ENCODE assay signal across 8 cellular contexts in the genomic region with DNA sequence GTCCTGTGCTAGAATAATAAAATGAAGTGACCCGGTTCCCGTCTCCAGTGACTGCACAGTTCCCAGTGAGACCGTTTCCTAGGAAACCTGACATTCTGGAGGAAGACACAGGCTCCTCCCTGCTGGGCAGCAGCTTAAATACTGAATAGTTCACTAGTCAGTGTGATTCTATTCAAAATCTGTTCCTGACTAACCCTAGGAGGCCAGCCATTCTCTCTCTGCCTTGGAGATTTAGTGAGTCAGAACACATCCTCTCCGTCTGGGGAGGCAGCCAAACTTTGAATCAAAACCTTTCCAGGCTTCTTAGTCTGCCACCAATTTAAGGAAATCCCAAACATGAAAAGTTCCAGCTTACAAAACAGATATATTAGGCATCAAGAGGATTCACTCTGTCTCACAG. TPM values are rescaled to one million over a fixed set of nuclear protein-coding genes. Genes with fewer than 3 reads are reported as not detected.
DNase-seq lines count a peak whose midpoint lies in the region; ATAC-seq, FAIRE-seq and TF ChIP-seq lines count a peak whose summit lies in the region.

No MANE protein-coding gene starts in this region.

- ATAC-seq in left lobe of liver (peak; percentile 49), HG02623 (IDR thresholded peaks at IDR 0.05; ENCODE audit: unreplicated experiment) (no peak)

- no peaks in the 10 kb centered on the region for H4K20me1 ChIP-seq in OCI-LY7 (ENCODE audit: insufficient read depth, low read length)

- H2BK5ac ChIP-seq in trophoblast cell (ENCODE audit: low read depth, low read length, poor library complexity): no peak overlapping the region

- no peaks in the 10 kb centered on the region for H3K4me1 ChIP-seq in colonic mucosa
- peaks cover 0 to 18% (median 8%) of the 10 kb centered on the region in 4 donors for H3K4me1 ChIP-seq in tibial nerve
- no peaks in the 10 kb centered on the region for H3K4me1 ChIP-seq in OCI-LY7 (ENCODE audit: insufficient read depth, low read length, poor library complexity, severe bottlenecking)
- no peaks in the 10 kb centered on the region for H3K4me1 ChIP-seq in trophoblast cell (ENCODE audit: control insufficient read depth in 1 of 2, insufficient read depth in 2 of 2, low read length in 2 of 2)

- no peak overlapping the region for H2BK120ac ChIP-seq in trophoblast cell (ENCODE audit: insufficient read depth, low read length, poor library complexity)

- CTCF ChIA-PET in OCI-LY7 (lab: Charles Lee; ENCODE audit: unreplicated experiment): no interaction called here

- intact Hi-C loops in colonic mucosa (cut with DNase I) (no loop called here), OCI-LY7 (cut with micrococcal nuclease; ENCODE audit: unreplicated experiment) (no loop called here)

- no peak overlapping the region for H3K4ac ChIP-seq in trophoblast cell (ENCODE audit: low read depth, low read length)

- POLR2A ChIA-PET in OCI-LY7 (lab: Charles Lee): no interaction called here

- no TSS peak for BruUV-seq in OCI-LY7 (replicated peaks; lab: Mats Ljungman, UMichigan)

- peak; percentile 99 for FAIRE-seq in A204.1 (lab: Jason Lieb, UNC)

- TF ChIP-seq CTCF in colonic mucosa (IDR thresholded peaks at IDR 0.05) (no peak), tibial nerve (IDR thresholded peaks at IDR 0.05) (no peak), OCI-LY7 (conservative IDR thresholded peaks at IDR 0.05; ENCODE audit: low read length) (no peak)

- H3K27ac ChIP-seq in colonic mucosa: peak overlapping the region; percentile 5
- H3K27ac ChIP-seq in tibial nerve: peak overlapping the region in 3 of 4 donors; percentile 38 to 89 (median 70)
- H3K27ac ChIP-seq in OCI-LY7 (ENCODE audit: low read depth, low read length, poor library complexity, severe bottlenecking): no peak overlapping the region
- H3K27ac ChIP-seq in trophoblast cell (ENCODE audit: low read depth, low read length): no peak overlapping the region

- H3K18ac ChIP-seq in trophoblast cell (ENCODE audit: low read length): no peak overlapping the region

- TF ChIP-seq POLR2A in tibial nerve (IDR thresholded peaks at IDR 0.05): no peak

- DNase-seq in M059J (ENCODE audit: low read depth): peak; percentile 98
- DNase-seq in colonic mucosa: peak; percentile 39
- no peak for DNase-seq in left lobe of liver (ENCODE audit: low spot score)
- peak in 1 of 2 donors; percentile 65 for DNase-seq in tibial nerve (ENCODE audit: low spot score in 2 of 2)
- no peak for DNase-seq in OCI-LY7 (ENCODE audit: low spot score)
- DNase-seq in trophoblast cell: no peak

- no peaks in the 10 kb centered on the region for H3K36me3 ChIP-seq in colonic mucosa
- H3K36me3 ChIP-seq in tibial nerve: peaks cover 0 to 53% (median 0%) of the 10 kb centered on the region in 3 donors
- H3K36me3 ChIP-seq in OCI-LY7 (ENCODE audit: insufficient read depth, low read length): peaks cover 44% of the 10 kb centered on the region
- peaks cover 4 to 5% of the 10 kb centered on the region in 2 experiments for H3K36me3 ChIP-seq in trophoblast cell (ENCODE audit: control insufficient read depth in 1 of 2, insufficient read depth in 2 of 2, low read length in 2 of 2)

- H3K4me3 ChIP-seq in colonic mucosa (no peak overlapping the region), tibial nerve (no peak overlapping the region), OCI-LY7 (ENCODE audit: low read depth, low read length, poor library complexity, severe bottlenecking) (no peak overlapping the region), trophoblast cell (ENCODE audit: low read depth, low read length) (no peak overlapping the region)

- peak in 1 of 2 donors; percentile 18 for TF ChIP-seq EP300 in tibial nerve (IDR thresholded peaks at IDR 0.05)

- no peak overlapping the region for H3K14ac ChIP-seq in trophoblast cell (ENCODE audit: low read length)

- H3K9me2 ChIP-seq in OCI-LY7 (ENCODE audit: insufficient read depth, low read length): no peaks in the 10 kb centered on the region

- H3K9ac ChIP-seq in colonic mucosa (ENCODE audit: low read depth in 2 of 2, low read length in 2 of 2) (no peak overlapping the region), trophoblast cell (ENCODE audit: low read length) (no peak overlapping the region)

- no peaks in the 10 kb centered on the region for H3K79me1 ChIP-seq in trophoblast cell (ENCODE audit: low read length)

- H2AFZ ChIP-seq in OCI-LY7 (ENCODE audit: low read length) (no peak overlapping the region), trophoblast cell (ENCODE audit: insufficient read depth, low read length, poor library complexity) (no peak overlapping the region)

- H3K23ac ChIP-seq in trophoblast cell (ENCODE audit: low read length): no peak overlapping the region

- H3K4me2 ChIP-seq in OCI-LY7 (ENCODE audit: low read length): no peak overlapping the region
- no peak overlapping the region for H3K4me2 ChIP-seq in trophoblast cell (ENCODE audit: low read length)

- no peak overlapping the region for H4K91ac ChIP-seq in trophoblast cell (ENCODE audit: low read depth, low read length)

- H4K12ac ChIP-seq in trophoblast cell (ENCODE audit: low read depth, low read length): no peak overlapping the region

- H3K79me2 ChIP-seq in OCI-LY7 (ENCODE audit: insufficient read depth, low read depth, low read length) (no peaks in the 10 kb centered on the region), trophoblast cell (ENCODE audit: control insufficient read depth, insufficient read depth, low read length, poor library complexity) (no peaks in the 10 kb centered on the region)

- H3K27me3 ChIP-seq in colonic mucosa: no peaks in the 10 kb centered on the region
- H3K27me3 ChIP-seq in tibial nerve: no peaks in the 10 kb centered on the region
- no peaks in the 10 kb centered on the region for H3K27me3 ChIP-seq in trophoblast cell (ENCODE audit: insufficient read depth, low read length)

- no peak overlapping the region for H2BK12ac ChIP-seq in trophoblast cell (ENCODE audit: low read length)

- H3K9me3 ChIP-seq in colonic mucosa: no peaks in the 10 kb centered on the region
- no peaks in the 10 kb centered on the region for H3K9me3 ChIP-seq in tibial nerve
- H3K9me3 ChIP-seq in OCI-LY7 (ENCODE audit: low read length): no peaks in the 10 kb centered on the region
- H3K9me3 ChIP-seq in trophoblast cell (ENCODE audit: insufficient read depth, low read depth, low read length): no peaks in the 10 kb centered on the region

- H2AK5ac ChIP-seq in trophoblast cell (ENCODE audit: low read length): no peak overlapping the region

- WGBS in tibial nerve, 2 donors: 5 to 18% methylated on average over 4 of the region's 4 CpGs
- WGBS in trophoblast cell (ENCODE audit: extremely low coverage, insufficient coverage, insufficient read length): no CpG with 5 or more reads among the region's 4 CpGs

- no peak overlapping the region for H4K8ac ChIP-seq in trophoblast cell (ENCODE audit: low read depth, low read length)

RNA-seq across cellular contexts. Expression of gene TRIM66, which starts 11.2 kb away (rescaled TPM):
- 2.2 and 4.1 TPM in 2 replicates for total RNA-seq in M059J (2014; rRNA removed; shearing (Covaris generic))
- total RNA-seq in colonic mucosa (10 to 100 TPM in 1 of 2 donors, 1 to 10 TPM in 1; 5.9 to 10.6 TPM), left lobe of liver (13.3 TPM), tibial nerve (10 to 100 TPM in 3 of 4 donors, 1 to 10 TPM in 1; 7.1 to 26.5 (median 16.2) TPM), OCI-LY7 (2022) (19.0 and 20.8 TPM in 2 replicates)
- total RNA-seq in OCI-LY7 (2014; rRNA removed; shearing (Covaris generic)): 4.4 and 16.4 TPM in 2 replicates
- 1.4 and 1.7 TPM in 2 replicates for polyA plus RNA-seq in trophoblast cell (2013)

RNA-seq across cellular contexts. Expression of gene RPL27A, which starts 11.3 kb away (rescaled TPM):
- 728 and 753 TPM in 2 replicates for total RNA-seq in M059J (2014; rRNA removed; shearing (Covaris generic))
- total RNA-seq in colonic mucosa (1,000 to 10,000 TPM in 1 of 2 donors, 100 to 1,000 TPM in 1; 701 to 1,045 TPM), left lobe of liver (215 TPM), tibial nerve (100 to 1,000 TPM; 800 to 945 (median 825) TPM), OCI-LY7 (2022) (1,593 and 1,611 TPM in 2 replicates)
- total RNA-seq in OCI-LY7 (2014; rRNA removed; shearing (Covaris generic)): 2,753 and 3,468 TPM in 2 replicates
- 1,657 and 1,703 TPM in 2 replicates for polyA plus RNA-seq in trophoblast cell (2013)

Comparison
In these comparisons a context has a peak if more than half of its experiments do, and no peak if none do; other contexts are left out.
1. DNase-seq: peak in M059J (single experiment) and colonic mucosa (single experiment); none in left lobe of liver (single experiment), OCI-LY7 (single experiment) and trophoblast cell (0 of 2).
2. H3K27ac ChIP-seq: peak in colonic mucosa (single experiment) and tibial nerve (3 of 4); none in OCI-LY7 (single experiment) and trophoblast cell (single experiment).